ENCODE assay signal across 9 cellular contexts in the genomic region with DNA sequence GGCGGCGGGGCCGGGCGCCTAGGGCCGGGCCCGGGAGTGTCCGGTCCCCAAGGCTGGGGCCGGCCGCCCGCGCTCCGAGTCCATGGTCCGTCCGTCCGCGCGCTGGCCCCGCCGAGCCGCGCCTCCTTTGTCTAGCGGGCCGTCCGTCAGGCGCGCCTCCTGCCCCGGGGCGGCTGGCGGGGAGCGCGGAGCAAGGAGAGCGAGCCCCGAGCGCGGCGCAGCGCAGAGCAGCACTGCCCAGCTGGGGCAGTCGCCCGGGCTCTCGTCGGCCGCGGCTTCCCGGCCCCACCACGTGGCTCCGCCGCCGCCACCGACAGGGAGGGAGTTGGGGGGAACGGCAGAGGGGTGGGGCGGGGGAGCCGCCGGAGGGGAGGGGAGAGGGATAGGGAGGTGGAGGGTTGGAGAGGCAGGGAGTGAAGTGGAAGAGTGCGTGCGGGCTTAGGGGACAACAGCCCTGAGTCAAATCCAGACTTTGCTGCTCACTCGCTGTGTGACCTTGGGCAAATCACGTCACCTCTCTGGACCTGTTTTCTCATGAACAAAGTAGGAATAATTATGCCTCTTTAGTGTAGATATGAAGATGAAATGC. TPM values are rescaled to one million over a fixed set of nuclear protein-coding genes. Genes with fewer than 3 reads are reported as not detected.
DNase-seq lines count a peak whose midpoint lies in the region; ATAC-seq and TF ChIP-seq lines count a peak whose summit lies in the region.
"Had no signal": no experiment of that assay in that cellular context is flagged by ENCODE, and none has a peak within 500 bp of the region (broad histone marks: within the 10 kb centered on the region; RNA-seq: fewer than 3 reads in every experiment).

A gene (minus strand): TSS at position 235 of the 589 bp plus-strand sequence. CDS start 340 bp downstream, outside the sequence.

- no peaks in the 10 kb centered on the region for H3K9me3 ChIP-seq in parathyroid adenoma (ENCODE audit: control insufficient read depth, low read length)

- peak; percentile 28 to 41 for ATAC-seq in activated T-cell treated with anti-CD3 and anti-CD28 coated beads, Interleukin-2, amount 50 U/mL, for 4 hours
- ATAC-seq in SK-N-SH treated with all-trans-retinoic acid at 6 μM for 48 hours (peak; percentile 75), HG03095 (IDR thresholded peaks at IDR 0.05; ENCODE audit: unreplicated experiment) (no peak)

- H3K4me1 ChIP-seq in parathyroid adenoma = no peaks in the 10 kb centered on the region

- peak within 1 kb of the TSS; percentile 53 for H3K4me2 ChIP-seq in parathyroid adenoma (ENCODE audit: low read length)

- H2AFZ ChIP-seq in parathyroid adenoma = no peak within 1 kb of the TSS

- no peak for DNase-seq in activated T-cell treated with anti-CD3 and anti-CD28 coated beads, Interleukin-2, amount 50 U/mL, for 4 hours
- DNase-seq in activated T-cell treated with anti-CD3 and anti-CD28 coated beads, Interleukin-2, amount 50 U/mL, for 1 hour = no peak
- DNase-seq in fibroblast of villous mesenchyme (ENCODE audit: low read depth) (peak; percentile 28), NCI-H187 (lab: John Stamatoyannopoulos, UW) (no peak), GM19240 (ENCODE audit: insufficient read length, low spot score) (no peak)

- TF ChIP-seq CTCF in fibroblast of villous mesenchyme (IDR thresholded peaks at IDR 0.05; ENCODE audit: insufficient read depth, low read depth, low read length) (no peak), parathyroid adenoma (IDR thresholded peaks at IDR 0.05) (no peak)

- no peak within 1 kb of the TSS for H3K27ac ChIP-seq in parathyroid adenoma

- peaks cover 19% of the 10 kb centered on the region for H3K4me1 Mint-ChIP-seq in activated T-cell treated with anti-CD3 and anti-CD28 coated beads, Interleukin-2, amount 50 U/mL, for 4 hours (ENCODE audit: low read depth)

- peaks cover 4% of the 10 kb centered on the region for H3K27me3 ChIP-seq in parathyroid adenoma (ENCODE audit: control insufficient read depth, insufficient read depth, low read length)

- H3K4me3 Mint-ChIP-seq in activated T-cell treated with anti-CD3 and anti-CD28 coated beads, Interleukin-2, amount 50 U/mL, for 4 hours = peak within 1 kb of the TSS; percentile 45

- H3K4me3 ChIP-seq in fibroblast of villous mesenchyme (ENCODE audit: low read depth, low read length) = peak within 1 kb of the TSS; percentile 33
- H3K4me3 ChIP-seq in parathyroid adenoma (ENCODE audit: low read depth, low read length) = no peak within 1 kb of the TSS

- H3K9me3 Mint-ChIP-seq in activated T-cell treated with anti-CD3 and anti-CD28 coated beads, Interleukin-2, amount 50 U/mL, for 4 hours = no peaks in the 10 kb centered on the region
- H3K9me3 Mint-ChIP-seq: activated naive CD4-positive, alpha-beta T cell treated with anti-CD3 and anti-CD28 coated beads, Interleukin-2, amount 50 U/mL, for 72 hours had no signal

- no peaks in the 10 kb centered on the region for H3K79me2 ChIP-seq in parathyroid adenoma

- H3K36me3 ChIP-seq in parathyroid adenoma (ENCODE audit: control insufficient read depth, insufficient read depth, low read length) = no peaks in the 10 kb centered on the region

- H3K27me3 Mint-ChIP-seq in activated T-cell treated with anti-CD3 and anti-CD28 coated beads, Interleukin-2, amount 50 U/mL, for 4 hours (ENCODE audit: low read depth) = peaks cover 48% of the 10 kb centered on the region

- no peak within 1 kb of the TSS for H3K9ac ChIP-seq in parathyroid adenoma

- H3K36me3 Mint-ChIP-seq in activated T-cell treated with anti-CD3 and anti-CD28 coated beads, Interleukin-2, amount 50 U/mL, for 4 hours (ENCODE audit: insufficient read depth) = peaks cover 1% of the 10 kb centered on the region

TF ChIP-seq in SK-N-SH treated with all-trans-retinoic acid at 6 μM for 48 hours, 23 proteins besides CTCF, POLR2A, EP300 and RAD21:
- no peak for TF ChIP-seq ZC3H10 (CRISPR knock-in tag; IDR thresholded peaks at IDR 0.05)
- no peak for TF ChIP-seq TOX (CRISPR knock-in tag; IDR thresholded peaks at IDR 0.05; ENCODE audit: borderline replicate concordance)
- TF ChIP-seq PPARA (CRISPR knock-in tag; IDR thresholded peaks at IDR 0.05; ENCODE audit: borderline replicate concordance) = no peak
- no peak for TF ChIP-seq ARNTL (CRISPR knock-in tag; IDR thresholded peaks at IDR 0.05; ENCODE audit: borderline replicate concordance, low read depth)
- TF ChIP-seq, protein P1, sequence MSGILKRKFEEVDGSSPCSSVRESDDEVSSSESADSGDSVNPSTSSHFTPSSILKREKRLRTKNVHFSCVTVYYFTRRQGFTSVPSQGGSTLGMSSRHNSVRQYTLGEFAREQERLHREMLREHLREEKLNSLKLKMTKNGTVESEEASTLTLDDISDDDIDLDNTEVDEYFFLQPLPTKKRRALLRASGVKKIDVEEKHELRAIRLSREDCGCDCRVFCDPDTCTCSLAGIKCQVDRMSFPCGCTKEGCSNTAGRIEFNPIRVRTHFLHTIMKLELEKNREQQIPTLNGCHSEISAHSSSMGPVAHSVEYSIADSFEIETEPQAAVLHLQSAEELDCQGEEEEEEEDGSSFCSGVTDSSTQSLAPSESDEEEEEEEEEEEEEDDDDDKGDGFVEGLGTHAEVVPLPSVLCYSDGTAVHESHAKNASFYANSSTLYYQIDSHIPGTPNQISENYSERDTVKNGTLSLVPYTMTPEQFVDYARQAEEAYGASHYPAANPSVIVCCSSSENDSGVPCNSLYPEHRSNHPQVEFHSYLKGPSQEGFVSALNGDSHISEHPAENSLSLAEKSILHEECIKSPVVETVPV (CRISPR knock-in tag; IDR thresholded peaks at IDR 0.05) = no peak
- TF ChIP-seq BACH2 (CRISPR knock-in tag; IDR thresholded peaks at IDR 0.05; ENCODE audit: borderline replicate concordance) = no peak
- no peak for TF ChIP-seq SNAI2 (CRISPR knock-in tag; IDR thresholded peaks at IDR 0.05)
- no peak for TF ChIP-seq TCF4 (CRISPR knock-in tag; IDR thresholded peaks at IDR 0.05; ENCODE audit: borderline replicate concordance)
- no peak for TF ChIP-seq ZFP3 (CRISPR knock-in tag; IDR thresholded peaks at IDR 0.05)
- TF ChIP-seq ESRRG (CRISPR knock-in tag; IDR thresholded peaks at IDR 0.05) = no peak
- no peak for TF ChIP-seq ZNF8 (CRISPR knock-in tag; IDR thresholded peaks at IDR 0.05)

RNA-seq across cellular contexts. Expression of the gene that starts here (rescaled TPM):
- total RNA-seq in activated T-cell treated with anti-CD3 and anti-CD28 coated beads, Interleukin-2, amount 50 U/mL, for 4 hours = under 1 TPM in 1 of 3 donors, not detected in 2; 0.15 TPM
- not detected in 2 replicates for total RNA-seq in fibroblast of villous mesenchyme
- total RNA-seq: activated naive CD4-positive, alpha-beta T cell treated with anti-CD3 and anti-CD28 coated beads, Interleukin-2, amount 50 U/mL, for 72 hours had no signal

Comparison
In these comparisons a context has a peak if more than half of its experiments do, and no peak if none do; other contexts are left out.
1. Peak in ATAC-seq in activated T-cell treated with anti-CD3 and anti-CD28 coated beads, Interleukin-2, amount 50 U/mL, for 4 hours; RNA of the gene not detected or under 1 TPM.
2. Peak in DNase-seq and H3K4me3 ChIP-seq in fibroblast of villous mesenchyme; RNA of the gene not detected or under 1 TPM.